Comparison of ENCODE assay signal across 25 cellular contexts in the genomic region with DNA sequence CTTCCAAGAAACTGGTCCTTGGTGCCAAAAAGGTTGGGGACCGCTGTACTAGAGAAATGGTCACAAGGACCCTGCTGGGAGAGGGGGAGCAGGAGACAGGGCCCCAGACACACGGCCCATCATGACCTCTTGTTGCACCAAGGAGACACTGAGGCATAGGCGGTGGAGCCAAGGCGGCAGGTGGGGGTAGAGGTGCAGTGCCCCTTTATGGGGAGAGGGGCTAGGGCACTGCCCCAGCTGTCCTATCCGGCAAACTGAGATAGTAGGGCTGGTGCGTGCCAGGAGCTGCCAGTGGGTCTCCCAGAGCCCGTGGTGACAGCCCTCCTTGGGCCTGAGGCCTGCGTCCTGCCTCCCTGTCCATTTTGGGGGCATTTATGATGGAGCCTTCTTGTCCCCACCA. TPM values are rescaled to one million over a fixed set of nuclear protein-coding genes. Genes with fewer than 3 reads are reported as not detected.
DNase-seq lines count a peak whose midpoint lies in the region; ATAC-seq and TF ChIP-seq lines count a peak whose summit lies in the region.
"Had no signal": no experiment of that assay in that cellular context is flagged by ENCODE, and none has a peak within 500 bp of the region (broad histone marks: within the 10 kb centered on the region; RNA-seq: fewer than 3 reads in every experiment).

No MANE protein-coding gene starts in this region.

- no peaks in the 10 kb centered on the region for H3K27me3 ChIP-seq in lower lobe of right lung (ENCODE audit: low read depth)
- no peaks in the 10 kb centered on the region for H3K27me3 ChIP-seq in Peyer's patch
- H3K27me3 ChIP-seq: BLaER1 treated with 17β-estradiol and CSF1 and Interleukin-3, amounts not matched to agents 10 nM and 100 nM had no signal

- intact Hi-C loops in Right ventricle myocardium superior (cut with DNase I) = no loop called here
- intact Hi-C loops in left cardiac atrium (cut with DNase I) = no loop called here
- intact Hi-C loops in lower lobe of right lung (cut with DNase I) = no loop called here

- ATAC-seq in Right ventricle myocardium superior (ENCODE audit: poor library complexity) (peak; percentile 38), left cardiac atrium (peak; percentile 16 to 17), lower lobe of right lung (no peak), GM21786 (IDR thresholded peaks at IDR 0.05; ENCODE audit: unreplicated experiment) (no peak)
- ATAC-seq: A549, K562, PC-3 had no signal

- H3K4me1 ChIP-seq in lower lobe of right lung = no peaks in the 10 kb centered on the region
- no peaks in the 10 kb centered on the region for H3K4me1 ChIP-seq in Peyer's patch

- H3K36me3 ChIP-seq in lower lobe of right lung (no peaks in the 10 kb centered on the region), Peyer's patch (no peaks in the 10 kb centered on the region)
- H3K36me3 ChIP-seq: BLaER1 treated with 17β-estradiol and CSF1 and Interleukin-3, amounts not matched to agents 10 nM and 100 nM had no signal

- H3K4me3 ChIP-seq in lower lobe of right lung (no peak overlapping the region), Peyer's patch (no peak overlapping the region)
- H3K4me3 ChIP-seq: A549; BLaER1 treated with 17β-estradiol and CSF1 and Interleukin-3, amounts not matched to agents 10 nM and 100 nM; GM23248; K562 had no signal

- H3K27ac ChIP-seq in lower lobe of right lung (no peak overlapping the region), Peyer's patch (no peak overlapping the region)
- H3K27ac ChIP-seq: A549; BLaER1 treated with 17β-estradiol and CSF1 and Interleukin-3, amounts not matched to agents 10 nM and 100 nM; GM23248 had no signal

- TF ChIP-seq CTCF in lower lobe of right lung (IDR thresholded peaks at IDR 0.05) (no peak), Peyer's patch (IDR thresholded peaks at IDR 0.05) (no peak)

- no peak for TF ChIP-seq POLR2A in Peyer's patch (IDR thresholded peaks at IDR 0.05)

- peak; percentile 67 for DNase-seq in Right ventricle myocardium superior
- no peak for DNase-seq in left cardiac atrium
- DNase-seq in lower lobe of right lung = peak; percentile 31
- no peak for DNase-seq in activated naive CD4-positive, alpha-beta T cell (lab: John Stamatoyannopoulos, UW)
- DNase-seq in cerebellar cortex (ENCODE audit: low spot score) = no peak
- DNase-seq in Peyer's patch = no peak
- DNase-seq: AML-193; CD4-positive, alpha-beta T cell; GM23248; Kasumi-1; NCI-H1092 treated with DMSO at 0.1 percent for 48 hours; NCI-H187 treated with DMSO at 0.1 percent for 48 hours; NCI-H2107; NCI-H524 treated with DMSO at 0.1 percent for 48 hours; NCI-H774; PC-3; SHP77 had no signal

- H3K9me3 ChIP-seq in lower lobe of right lung (no peaks in the 10 kb centered on the region), Peyer's patch (no peaks in the 10 kb centered on the region)
- H3K9me3 ChIP-seq: A549; BLaER1 treated with 17β-estradiol and CSF1 and Interleukin-3, amounts not matched to agents 10 nM and 100 nM had no signal

RNA-seq across cellular contexts. Expression of gene TNNT2, which starts 20.3 kb away (rescaled TPM):
- total RNA-seq in Right ventricle myocardium superior (9,128 TPM), left cardiac atrium (1,000 to 10,000 TPM; 4,860 to 5,317 TPM), lower lobe of right lung (6.4 TPM), Peyer's patch (1 to 10 TPM in 1 of 4 donors, under 1 TPM in 1, not detected in 2; 0.40 to 3.7 TPM)
- total RNA-seq: CD4-positive, alpha-beta T cell; GM23248; HT1080; K562; M059J; RPMI7951; SK-MEL-5 had no signal

RNA-seq across cellular contexts. Expression of gene LAD1, which starts 41.9 kb away (rescaled TPM):
- total RNA-seq in Right ventricle myocardium superior (1.9 TPM), left cardiac atrium (1 to 10 TPM; 1.3 to 1.4 TPM), lower lobe of right lung (35.3 TPM), Peyer's patch (100 to 1,000 TPM; 106 to 224 (median 192) TPM)
- total RNA-seq: CD4-positive, alpha-beta T cell; GM23248; HT1080; RPMI7951 had no signal

Comparison
In these comparisons a context has a peak if more than half of its experiments do, and no peak if none do; other contexts are left out.
1. DNase-seq: peak in Right ventricle myocardium superior (single experiment) and lower lobe of right lung (single experiment); none in left cardiac atrium (single experiment), activated naive CD4-positive, alpha-beta T cell (0 of 4), cerebellar cortex (single experiment) and Peyer's patch (0 of 3).
2. ATAC-seq: peak in Right ventricle myocardium superior (single experiment) and left cardiac atrium (2 of 2); none in lower lobe of right lung (0 of 2) and GM21786 (single experiment).
3. RNA of gene TNNT2, which starts 20.3 kb away (total RNA-seq): 9,128 TPM in Right ventricle myocardium superior (single experiment) and 4,860 to 5,317 TPM in left cardiac atrium; 6.4 TPM in lower lobe of right lung (single experiment) and 0.40 to 3.7 TPM in Peyer's patch; every median in the first group is over 100 times any median in the second.
4. RNA of gene LAD1, which starts 41.9 kb away (total RNA-seq): 106 to 224 TPM in Peyer's patch and 35.3 TPM in lower lobe of right lung (single experiment); 1.9 TPM in Right ventricle myocardium superior (single experiment) and 1.3 to 1.4 TPM in left cardiac atrium; every median in the first group is over 10 times any median in the second.